Comparison of ENCODE assay signal across 9 cellular contexts in genomic region chr6:160347259-160348208, GRCh38. TPM values are rescaled to one million over a fixed set of nuclear protein-coding genes. Genes with fewer than 3 reads are reported as not detected.
DNase-seq lines count a peak whose midpoint lies in the region; ATAC-seq, FAIRE-seq and TF ChIP-seq lines count a peak whose summit lies in the region.
"Had no signal": no experiment of that assay in that cellular context is flagged by ENCODE, and none has a peak within 500 bp of the region (broad histone marks: within the 10 kb centered on the region; RNA-seq: fewer than 3 reads in every experiment).

No MANE protein-coding gene starts in this region.

- H2AK5ac ChIP-seq in IMR-90 (ENCODE audit: low read depth, low read length) (no peak overlapping the region), H1 (ENCODE audit: low read depth, low read length) (no peak overlapping the region)

- peak overlapping the region; percentile 80; the same call in 1 of the 2 replicates for H2BK12ac ChIP-seq in H1 (ENCODE audit: low read depth, low read length)

- no peak overlapping the region for H3K27ac ChIP-seq in IMR-90 (ENCODE audit: insufficient read depth, low read length)
- no peak overlapping the region for H3K27ac ChIP-seq in H1 (ENCODE audit: low read depth, low read length)
- H3K27ac ChIP-seq in liver (ENCODE audit: low read depth in 1 of 2, low read length in 2 of 2) = no peak overlapping the region
- no peak overlapping the region for H3K27ac ChIP-seq in small intestine (ENCODE audit: low read depth in 1 of 2, low read length in 1 of 2)
- no peak overlapping the region for H3K27ac ChIP-seq in thyroid gland

- DNase-seq in IMR-90 = no peak
- DNase-seq in H1 (ENCODE audit: low read depth in 1 of 2, low spot score in 2 of 2) = peak in 1 of 2 experiments; percentile 82
- DNase-seq in small intestine = peak; percentile 26
- DNase-seq in C1 segment of cervical spinal cord (lab: John Stamatoyannopoulos, UW) = no peak
- DNase-seq in activated effector memory CD4-positive, alpha-beta T cell treated with Interleukin-2 at 50 U/mL for 16 hours = no peak
- DNase-seq in thyroid gland = no peak
- DNase-seq: DND-41 had no signal

- no peak for TF ChIP-seq RAD21 in IMR-90 (IDR thresholded peaks at IDR 0.05; ENCODE audit: low read length)
- TF ChIP-seq RAD21 in H1 (IDR thresholded peaks at IDR 0.05 in 1 of 2, conservative IDR thresholded peaks at IDR 0.05 in 1 of 2; ENCODE audit: low read depth in 2 of 2, low read length in 2 of 2) = no peak
- no peak for TF ChIP-seq RAD21 in liver (IDR thresholded peaks at IDR 0.05)

- CTCF ChIA-PET in IMR-90 (lab: Yijun Ruan, JAX) (no interaction called here), H1 (lab: Charles Lee; ENCODE audit: partially characterized antibody) (interaction anchor here (0.6 to 2.0 kb wide), 5 partner anchors 84 to 259 kb away, joined by 3 to 4 read pairs (median 3); no protein-coding TSS in a partner anchor)

- no peaks in the 10 kb centered on the region; the same call in 1 of the 2 replicates for H3K9me1 ChIP-seq in IMR-90 (ENCODE audit: insufficient read depth, low read length)

- no peak overlapping the region for H2BK120ac ChIP-seq in IMR-90 (ENCODE audit: low read depth, low read length)
- H2BK120ac ChIP-seq in H1 (replicated peaks; ENCODE audit: low read depth, low read length) = no peak overlapping the region

- H3K4me2 ChIP-seq in IMR-90 (ENCODE audit: low read depth, low read length) (no peak overlapping the region), H1 (ENCODE audit: insufficient read depth in 1 of 2, low read depth in 2 of 2, low read length in 2 of 2) (peak overlapping the region; percentile 89 to 96)

- H3K4ac ChIP-seq in IMR-90 (ENCODE audit: low read depth, low read length) (no peak overlapping the region), H1 (replicated peaks; ENCODE audit: insufficient read length, low read depth, low read length) (no peak overlapping the region)

- no peak for ATAC-seq in IMR-90 (ENCODE audit: low read depth)
- no peak for ATAC-seq in GM21390 (IDR thresholded peaks at IDR 0.05; ENCODE audit: unreplicated experiment)

- H3K79me2 ChIP-seq in H1 (ENCODE audit: control insufficient read depth in 1 of 2, insufficient read depth in 2 of 2, low read length in 2 of 2) = no peaks in the 10 kb centered on the region

- no peak overlapping the region for H3K18ac ChIP-seq in IMR-90 (ENCODE audit: low read depth, low read length)
- H3K18ac ChIP-seq in H1 (ENCODE audit: extremely low read depth, low read length) = peak overlapping the region; percentile 38; the same call in 1 of the 2 replicates

- no peak overlapping the region for H4K5ac ChIP-seq in IMR-90 (ENCODE audit: low read depth, low read length)
- no peak overlapping the region for H4K5ac ChIP-seq in H1 (ENCODE audit: insufficient read length, low read depth, low read length)

- no peak for FAIRE-seq in H1 (lab: Jason Lieb, UNC)
- no peak for FAIRE-seq in small intestine (lab: Jason Lieb, UNC)

- H3K9me3 ChIP-seq in IMR-90 (ENCODE audit: control insufficient read depth, insufficient read depth, low read length) = peaks cover 7% of the 10 kb centered on the region; the same call in 1 of the 2 replicates
- no peaks in the 10 kb centered on the region for H3K9me3 ChIP-seq in H1 (ENCODE audit: insufficient read depth in 2 of 2, low read depth in 1 of 2, low read length in 1 of 2)
- H3K9me3 ChIP-seq in liver (ENCODE audit: control insufficient read depth in 4 of 4, low read length in 3 of 4) = no peaks in the 10 kb centered on the region
- no peaks in the 10 kb centered on the region for H3K9me3 ChIP-seq in small intestine (ENCODE audit: control insufficient read depth, low read depth)
- H3K9me3 ChIP-seq in thyroid gland = no peaks in the 10 kb centered on the region

- peak overlapping the region; percentile 45 for H2AFZ ChIP-seq in IMR-90 (replicated peaks; ENCODE audit: low read length, poor library complexity)
- 0 out of 2 replicates have a peak overlapping the region, but pooled peaks have one; percentile 26 for H2AFZ ChIP-seq in H1 (ENCODE audit: low read length)

- no peak overlapping the region for H4K8ac ChIP-seq in IMR-90 (ENCODE audit: low read depth in 2 of 2, low read length in 2 of 2)
- H4K8ac ChIP-seq in H1 (ENCODE audit: extremely low read depth, insufficient read depth, low read length) = peak overlapping the region; percentile 91

- POLR2A ChIA-PET in IMR-90 (lab: Charles Lee; ENCODE audit: unreplicated experiment) = no interaction called here
- POLR2A ChIA-PET in H1 (lab: Charles Lee; ENCODE audit: partially characterized antibody) = interaction anchor here (0.9 to 1.2 kb wide), 2 partner anchors 9 to 47 kb away, joined by 3 to 4 read pairs; no protein-coding TSS in a partner anchor

- dilution Hi-C loops in IMR-90 (cut with HindIII; ENCODE audit: low sequenced_read_pairs, unreplicated experiment) = no loop called here

- TF ChIP-seq CTCF in IMR-90 (conservative IDR thresholded peaks at IDR 0.05; ENCODE audit: low read depth, low read length) (no peak), H1 (IDR thresholded peaks at IDR 0.05; ENCODE audit: control extremely low read depth in 1 of 3, insufficient read depth in 1 of 3, low read depth in 1 of 3, low read length in 3 of 3) (no peak), liver (IDR thresholded peaks at IDR 0.05; ENCODE audit: low read depth, low read length, missing input control) (no peak), thyroid gland (IDR thresholded peaks at IDR 0.05) (no peak)

- H3K56ac ChIP-seq in IMR-90 (ENCODE audit: extremely low read depth, insufficient read depth, low read length) = no peak overlapping the region
- no peak overlapping the region for H3K56ac ChIP-seq in H1 (replicated peaks; ENCODE audit: insufficient read length, low read depth, low read length)

- TF ChIP-seq POLR2A in IMR-90 (IDR thresholded peaks at IDR 0.05; ENCODE audit: low read depth, low read length) = no peak
- no peak for TF ChIP-seq POLR2A in H1 (IDR thresholded peaks at IDR 0.05; ENCODE audit: control extremely low read depth in 1 of 2, low read depth in 2 of 2, low read length in 2 of 2)
- no peak for TF ChIP-seq POLR2A in thyroid gland (IDR thresholded peaks at IDR 0.05)

- H2BK15ac ChIP-seq in IMR-90 (ENCODE audit: low read depth, low read length) (no peak overlapping the region), H1 (ENCODE audit: low read length) (peak overlapping the region; percentile 81; the same call in 1 of the 2 replicates)

- H3K79me1 ChIP-seq in IMR-90 (ENCODE audit: low read depth in 1 of 2, low read length in 2 of 2) (no peaks in the 10 kb centered on the region), H1 (ENCODE audit: low read depth, low read length) (no peaks in the 10 kb centered on the region)

- H4K91ac ChIP-seq in IMR-90 (ENCODE audit: insufficient read depth, low read depth, low read length) (no peak overlapping the region), H1 (replicated peaks; ENCODE audit: insufficient read length, low read length) (no peak overlapping the region)

- intact Hi-C loops in IMR-90 (cut with micrococcal nuclease) (no loop called here), thyroid gland (cut with DNase I) (no loop called here)

- H3K9ac ChIP-seq in IMR-90 (ENCODE audit: low read depth, low read length) = no peak overlapping the region
- H3K9ac ChIP-seq in H1 (replicated peaks in 1 of 4; ENCODE audit: extremely low read depth in 1 of 4, low read depth in 3 of 4, low read length in 3 of 4) = no peak overlapping the region
- no peak overlapping the region for H3K9ac ChIP-seq in liver (ENCODE audit: low read depth in 1 of 2, low read length in 2 of 2)

- H3K36me3 ChIP-seq in IMR-90 (ENCODE audit: control insufficient read depth, insufficient read depth, low read length) (no peaks in the 10 kb centered on the region), H1 (ENCODE audit: control insufficient read depth in 2 of 4, insufficient read depth in 4 of 4, low read length in 3 of 4) (no peaks in the 10 kb centered on the region; a peak in 3 of 8 replicates), liver (ENCODE audit: control insufficient read depth in 4 of 4, insufficient read depth in 3 of 4, low read depth in 1 of 4, low read length in 3 of 4) (no peaks in the 10 kb centered on the region), small intestine (ENCODE audit: control insufficient read depth in 2 of 2, insufficient read depth in 2 of 2, low read length in 2 of 2) (no peaks in the 10 kb centered on the region), thyroid gland (no peaks in the 10 kb centered on the region)

- no peaks in the 10 kb centered on the region; the same call in 1 of the 2 replicates for H3K4me1 ChIP-seq in IMR-90 (ENCODE audit: control insufficient read depth, insufficient read depth, low read length)
- peaks cover 0 to 7% (median 3%) of the 10 kb centered on the region in 4 experiments; a peak in 5 of 7 replicates for H3K4me1 ChIP-seq in H1 (replicated peaks in 1 of 4; ENCODE audit: control insufficient read depth in 3 of 4, insufficient read depth in 4 of 4, low read length in 3 of 4)
- peaks cover 3 to 19% (median 10%) of the 10 kb centered on the region in 4 donors for H3K4me1 ChIP-seq in liver (ENCODE audit: control insufficient read depth in 4 of 4, insufficient read depth in 4 of 4, low read length in 3 of 4)
- H3K4me1 ChIP-seq in small intestine (ENCODE audit: control insufficient read depth in 2 of 2, insufficient read depth in 1 of 2, low read depth in 1 of 2, low read length in 1 of 2) = no peaks in the 10 kb centered on the region
- peaks cover 0 to 6% of the 10 kb centered on the region in 2 donors for H3K4me1 ChIP-seq in thyroid gland

- no peak overlapping the region for H3K4me3 ChIP-seq in IMR-90 (ENCODE audit: insufficient read depth, low read depth, low read length)
- peak overlapping the region; percentile 47 to 65 (median 55) for H3K4me3 ChIP-seq in H1 (ENCODE audit: extremely low read depth in 1 of 4, insufficient read depth in 2 of 4, low read depth in 3 of 4, low read length in 4 of 4)
- peak overlapping the region; percentile 9 to 88 (median 36) for H3K4me3 ChIP-seq in liver (ENCODE audit: low read depth in 1 of 3, low read length in 3 of 3)
- H3K4me3 ChIP-seq in small intestine (ENCODE audit: low read depth in 1 of 2, low read length in 2 of 2) = peak overlapping the region in 1 of 2 donors; percentile 66
- H3K4me3 ChIP-seq in thyroid gland (replicated peaks in 1 of 3) = peak overlapping the region in 1 of 3 donors; percentile 31

- in situ Hi-C loops in IMR-90 (cut with MboI; ENCODE audit: low sequenced_read_pairs) = no loop called here

- no peak overlapping the region for H3K14ac ChIP-seq in IMR-90 (replicated peaks; ENCODE audit: low read depth, low read length)
- H3K14ac ChIP-seq in H1 (ENCODE audit: insufficient read length) = no peak overlapping the region

- TF ChIP-seq EP300 in H1 (IDR thresholded peaks at IDR 0.05; ENCODE audit: borderline replicate concordance in 1 of 2, low read depth in 2 of 2, low read length in 2 of 2) = no peak

- H2BK5ac ChIP-seq in IMR-90 (ENCODE audit: low read depth, low read length, poor library complexity, severe bottlenecking) = no peak overlapping the region
- H2BK5ac ChIP-seq in H1 (ENCODE audit: low read depth, low read length) = peak overlapping the region; percentile 30; the same call in 1 of the 2 replicates

- H3K23ac ChIP-seq in IMR-90 (ENCODE audit: low read depth, low read length) (no peak overlapping the region), H1 (ENCODE audit: insufficient read length) (no peak overlapping the region)

- peaks cover 16% of the 10 kb centered on the region for H3K23me2 ChIP-seq in H1 (ENCODE audit: low read depth, low read length)

- WGBS in IMR-90 (ENCODE audit: extremely low coverage in 2 of 2, insufficient read length in 1 of 2), 2 experiments = 22% methylated on average over 32 of the region's 72 CpGs; no CpG with 5 or more reads in 1 of the 2 experiments
- 47% methylated on average over 19 of the region's 72 CpGs; no CpG with 5 or more reads in 1 of the 2 experiments for WGBS in H1 (ENCODE audit: extremely low coverage in 1 of 2, insufficient coverage in 1 of 2, insufficient read length in 1 of 2, insufficient replicate concordance in 2 of 2, low coverage in 1 of 2, low lambda C conversion rate in 2 of 2, missing lambda C conversion rate in 1 of 2), 2 experiments
- WGBS in liver = 38% methylated on average over 72 of the region's 72 CpGs
- WGBS in small intestine, 3 donors = 36 to 46% (median 37%) methylated on average over 50 to 72 of the region's 72 CpGs
- 60 to 72% methylated on average over 40 to 45 of the region's 72 CpGs for WGBS in thyroid gland, 2 donors

- H4K20me1 ChIP-seq in IMR-90 (ENCODE audit: insufficient read depth, low read length) = no peaks in the 10 kb centered on the region
- peaks cover 0 to 1% of the 10 kb centered on the region in 2 experiments for H4K20me1 ChIP-seq in H1 (replicated peaks in 1 of 2; ENCODE audit: control insufficient read depth in 1 of 2, insufficient read depth in 2 of 2, low read length in 2 of 2)

- H2BK20ac ChIP-seq in IMR-90 (ENCODE audit: low read depth, low read length) (no peak overlapping the region), H1 (ENCODE audit: low read length) (no peak overlapping the region)

- H3K27me3 ChIP-seq in IMR-90 (ENCODE audit: control insufficient read depth, insufficient read depth, low read length) (peaks cover 24% of the 10 kb centered on the region), H1 (replicated peaks in 1 of 4; ENCODE audit: control insufficient read depth in 3 of 4, extremely low read depth in 1 of 4, insufficient read depth in 3 of 4, low read length in 3 of 4) (peaks cover 12 to 48% (median 39%) of the 10 kb centered on the region in 4 experiments), liver (ENCODE audit: control insufficient read depth in 4 of 4, insufficient read depth in 4 of 4, low read length in 3 of 4) (no peaks in the 10 kb centered on the region), small intestine (ENCODE audit: control insufficient read depth in 2 of 2, insufficient read depth in 2 of 2, low read length in 2 of 2) (peaks cover 3 to 10% of the 10 kb centered on the region in 2 donors), thyroid gland (no peaks in the 10 kb centered on the region)

- no TSS peak for BruUV-seq in IMR-90 (replicated peaks; lab: Mats Ljungman, UMichigan)

- H2AK9ac ChIP-seq in IMR-90 (replicated peaks; ENCODE audit: low read depth, low read length, poor library complexity) = no peak overlapping the region

RNA-seq across cellular contexts. Expression of gene SLC22A3, which starts 0.6 kb away (rescaled TPM):
- total RNA-seq in IMR-90 (2012; rRNA removed) = not detected in 2 replicates
- polyA plus RNA-seq in IMR-90 (2012; rRNA removed) = not detected in 2 replicates
- not detected in 2 replicates for polyA plus RNA-seq in IMR-90 (2012; cell fraction: cytosol; rRNA removed)
- 0.03 TPM in 1 of 2 replicates, not detected in the other for polyA plus RNA-seq in IMR-90 (2012; cell fraction: nucleus; rRNA removed; ENCODE audit: low replicate concordance)
- total RNA-seq in H1 (2021; fragmentation: NEBNext Ultra II Directional; extraction: Animal tissue kit (Norgen Biotek cat#: 25700)) = 2.7 and 2.9 TPM in 2 replicates
- polyA plus RNA-seq in H1 (2011; rRNA removed) = 0.77 and 1.0 TPM in 2 replicates
- polyA plus RNA-seq in H1 (2011; cell fraction: cytosol; rRNA removed) = 1.2 TPM
- polyA plus RNA-seq in H1 (2011; cell fraction: nucleus; rRNA removed) = 2.1 TPM
- polyA plus RNA-seq in H1 (2012, experiment 1 of 2) = 0.92 to 2.1 TPM (median 1.2 TPM) in 4 replicates
- 0.28 TPM for polyA plus RNA-seq in H1 (2012, experiment 2 of 2)
- 1.2 TPM for polyA plus RNA-seq in H1 (2013, experiment 1 of 2)
- polyA plus RNA-seq in H1 (2013, experiment 2 of 2) = 1.6 TPM
- polyA minus RNA-seq in H1 (2011; rRNA and poly(A)+ RNA removed) = 3.2 and 3.9 TPM in 2 replicates
- 2.3 TPM for polyA minus RNA-seq in H1 (2011; cell fraction: cytosol; rRNA and poly(A)+ RNA removed)
- 2.3 TPM for polyA minus RNA-seq in H1 (2011; cell fraction: nucleus; rRNA and poly(A)+ RNA removed)
- 10 to 100 TPM in 1 of 2 donors, 1 to 10 TPM in 1; 7.6 to 40.9 TPM for total RNA-seq in liver
- polyA plus RNA-seq in liver = 10 to 100 TPM; 15.4 to 23.5 TPM
- polyA plus RNA-seq in small intestine = 1 to 10 TPM in 2 of 3 donors, under 1 TPM in 1; 0.67 to 5.6 (median 3.8) TPM
- total RNA-seq in thyroid gland = 1 to 10 TPM in 3 of 4 donors, under 1 TPM in 1; 0.67 to 3.9 (median 2.5) TPM
